8 cellular contexts compared by ENCODE assay signal in the genomic region with DNA sequence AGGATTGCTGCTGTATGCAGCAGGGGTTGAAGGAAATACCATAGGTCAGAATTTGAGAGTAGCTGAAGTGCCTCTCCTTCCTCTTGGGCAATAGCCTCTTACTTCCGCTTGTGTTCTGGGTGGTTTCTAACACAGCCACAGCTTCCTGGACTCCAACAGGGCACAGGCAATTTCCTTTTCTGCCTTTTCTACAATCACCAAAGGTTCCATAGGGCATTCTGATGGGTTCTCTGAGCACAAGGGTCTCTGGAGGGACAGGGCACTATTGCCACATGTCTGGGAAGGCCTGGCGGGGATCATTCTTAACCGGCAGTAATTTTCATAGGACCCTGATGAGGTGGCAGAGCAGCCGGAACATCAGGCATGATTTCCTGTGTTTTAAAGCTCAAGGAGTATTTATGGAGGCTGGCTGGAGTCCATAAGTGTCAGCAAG. TPM values are rescaled to one million over a fixed set of nuclear protein-coding genes. Genes with fewer than 3 reads are reported as not detected.
DNase-seq lines count a peak whose midpoint lies in the region; ATAC-seq and TF ChIP-seq lines count a peak whose summit lies in the region.

No MANE protein-coding gene starts in this region.

- peaks cover 56% of the 10 kb centered on the region for H4K20me1 ChIP-seq in BLaER1

- peak overlapping the region; percentile 79 for H3K4me2 ChIP-seq in BLaER1

- ATAC-seq in GM21515 (IDR thresholded peaks at IDR 0.05; ENCODE audit: unreplicated experiment) = no peak

- H3K27me3 ChIP-seq in BLaER1 = no peaks in the 10 kb centered on the region
- H3K27me3 ChIP-seq in right atrium auricular region = no peaks in the 10 kb centered on the region
- H3K27me3 ChIP-seq in subcutaneous abdominal adipose tissue (ENCODE audit: control insufficient read depth in 5 of 5, insufficient read depth in 4 of 5, low read length in 5 of 5) = no peaks in the 10 kb centered on the region

- CTCF ChIA-PET in activated CD4-positive, alpha-beta memory T cell treated with anti-CD3 and anti-CD28 coated beads, Interleukin-2, amount 10 ng/mL, durations not matched to agents 7 days and 5 days (lab: Charles Lee) = interaction anchor here (1.1 to 2.0 kb wide), 4 partner anchors 10 to 80 kb away, joined by 5 to 19 read pairs (median 11); partner anchors contain the start of gene FBXO6

- H3K4me3 ChIP-seq in BLaER1 = 0 out of 2 replicates have a peak overlapping the region, but pooled peaks have one; percentile 24
- H3K4me3 ChIP-seq in right atrium auricular region = no peak overlapping the region
- peak overlapping the region in 2 of 5 donors; percentile 22 to 44 for H3K4me3 ChIP-seq in subcutaneous abdominal adipose tissue (ENCODE audit: low read depth in 1 of 5, low read length in 5 of 5)

- peaks cover 64% of the 10 kb centered on the region for H3K4me1 ChIP-seq in BLaER1
- peaks cover 0 to 39% of the 10 kb centered on the region in 2 donors for H3K4me1 ChIP-seq in right atrium auricular region
- peaks cover 10 to 44% (median 27%) of the 10 kb centered on the region in 5 donors for H3K4me1 ChIP-seq in subcutaneous abdominal adipose tissue (ENCODE audit: control insufficient read depth in 5 of 5, insufficient read depth in 5 of 5, low read length in 5 of 5)

- H3K27ac Mint-ChIP-seq in activated CD4-positive, alpha-beta memory T cell treated with anti-CD3 and anti-CD28 coated beads, Interleukin-2, amount 10 ng/mL, durations not matched to agents 7 days and 5 days = peak overlapping the region; percentile 88
- H3K27ac Mint-ChIP-seq in HFFc6 = no peak overlapping the region

- no peaks in the 10 kb centered on the region for H3K36me3 Mint-ChIP-seq in activated CD4-positive, alpha-beta memory T cell treated with anti-CD3 and anti-CD28 coated beads, Interleukin-2, amount 10 ng/mL, durations not matched to agents 7 days and 5 days (ENCODE audit: low read depth)
- no peaks in the 10 kb centered on the region for H3K36me3 Mint-ChIP-seq in HFFc6 (ENCODE audit: low read depth)

- peaks cover 50% of the 10 kb centered on the region for H3K4me1 Mint-ChIP-seq in activated CD4-positive, alpha-beta memory T cell treated with anti-CD3 and anti-CD28 coated beads, Interleukin-2, amount 10 ng/mL, durations not matched to agents 7 days and 5 days
- H3K4me1 Mint-ChIP-seq in HFFc6 (ENCODE audit: low read depth) = peaks cover 22% of the 10 kb centered on the region

- H3K4me3 Mint-ChIP-seq in activated CD4-positive, alpha-beta memory T cell treated with anti-CD3 and anti-CD28 coated beads, Interleukin-2, amount 10 ng/mL, durations not matched to agents 7 days and 5 days = peak overlapping the region; percentile 66
- no peak overlapping the region for H3K4me3 Mint-ChIP-seq in HFFc6

- DNase-seq in HT1080 (ENCODE audit: low read depth) (peak; percentile 64), right atrium auricular region (ENCODE audit: low spot score) (no peak), NCI-H1694 (lab: John Stamatoyannopoulos, UW) (no peak), HFFc6 (no peak)
- peak; percentile 71 for DNase-seq in activated CD4-positive, alpha-beta memory T cell treated with anti-CD3 and anti-CD28 coated beads, Interleukin-2, amount 10 ng/mL, durations not matched to agents 7 days and 5 days

- H3K9me3 ChIP-seq in BLaER1 (no peaks in the 10 kb centered on the region), right atrium auricular region (no peaks in the 10 kb centered on the region), subcutaneous abdominal adipose tissue (ENCODE audit: control insufficient read depth in 5 of 5, low read length in 5 of 5) (no peaks in the 10 kb centered on the region)

- peak overlapping the region; percentile 53 for H3K27ac ChIP-seq in BLaER1
- peak overlapping the region; percentile 14 to 54 for H3K27ac ChIP-seq in right atrium auricular region
- H3K27ac ChIP-seq in subcutaneous abdominal adipose tissue (ENCODE audit: low read depth, low read length) = peak overlapping the region; percentile 49

- POLR2A ChIA-PET in activated CD4-positive, alpha-beta memory T cell treated with anti-CD3 and anti-CD28 coated beads, Interleukin-2, amount 10 ng/mL, durations not matched to agents 7 days and 5 days (lab: Charles Lee) = interaction anchor here (0.6 to 2.1 kb wide), 10 partner anchors 10 to 671 kb away, joined by 3 to 17 read pairs (median 7); partner anchors contain the start of genes FBXO6 and SRM

- H3K9ac ChIP-seq in BLaER1 = no peak overlapping the region
- H3K9ac ChIP-seq in subcutaneous abdominal adipose tissue (ENCODE audit: low read length in 5 of 5) = peak overlapping the region in 1 of 5 donors; percentile 14

- H3K27me3 Mint-ChIP-seq in activated CD4-positive, alpha-beta memory T cell treated with anti-CD3 and anti-CD28 coated beads, Interleukin-2, amount 10 ng/mL, durations not matched to agents 7 days and 5 days = no peaks in the 10 kb centered on the region
- H3K27me3 Mint-ChIP-seq in HFFc6 (ENCODE audit: insufficient read depth) = peaks cover 5% of the 10 kb centered on the region

- H3K36me3 ChIP-seq in BLaER1 = peaks cover 20% of the 10 kb centered on the region
- no peaks in the 10 kb centered on the region for H3K36me3 ChIP-seq in right atrium auricular region
- H3K36me3 ChIP-seq in subcutaneous abdominal adipose tissue (ENCODE audit: control insufficient read depth in 5 of 5, insufficient read depth in 5 of 5, low read length in 5 of 5) = no peaks in the 10 kb centered on the region

- H3K9me3 Mint-ChIP-seq in activated CD4-positive, alpha-beta memory T cell treated with anti-CD3 and anti-CD28 coated beads, Interleukin-2, amount 10 ng/mL, durations not matched to agents 7 days and 5 days = no peaks in the 10 kb centered on the region
- no peaks in the 10 kb centered on the region for H3K9me3 Mint-ChIP-seq in HFFc6

- TF ChIP-seq CTCF in right atrium auricular region (IDR thresholded peaks at IDR 0.05) (no peak), HFFc6 (IDR thresholded peaks at IDR 0.05) (no peak)

RNA-seq across cellular contexts. Expression of gene AGTRAP, which starts 5.5 kb away (rescaled TPM):
- 69.3 and 73.9 TPM in 2 replicates for total RNA-seq in HT1080 (2014; rRNA removed; shearing (Covaris generic))
- 54.6 and 65.4 TPM in 2 replicates for polyA plus RNA-seq in HT1080 (2015; cell fraction: cytosol; rRNA removed)
- polyA plus RNA-seq in HT1080 (2015; cell fraction: nucleus; rRNA removed) = 42.0 and 50.7 TPM in 2 replicates
- 10 to 100 TPM; 52.7 to 57.3 TPM for total RNA-seq in activated CD4-positive, alpha-beta memory T cell treated with anti-CD3 and anti-CD28 coated beads, Interleukin-2, amount 10 ng/mL, durations not matched to agents 7 days and 5 days
- total RNA-seq in right atrium auricular region = 10 to 100 TPM; 20.8 to 47.2 TPM
- total RNA-seq in HFFc6 (2021; fragmentation: NEBNext Ultra II Directional; extraction: Animal tissue kit (Norgen Biotek cat#: 25700)) = 10 to 100 TPM; 31.4 to 41.4 (median 33.6) TPM

RNA-seq across cellular contexts. Expression of gene C1orf167, which starts 31.5 kb away (rescaled TPM):
- total RNA-seq in HT1080 (2014; rRNA removed; shearing (Covaris generic)) = not detected in 2 replicates
- 0.02 TPM in 1 of 2 replicates, not detected in the other for polyA plus RNA-seq in HT1080 (2015; cell fraction: cytosol; rRNA removed)
- polyA plus RNA-seq in HT1080 (2015; cell fraction: nucleus; rRNA removed) = 0.14 and 0.53 TPM in 2 replicates
- under 1 TPM in 1 of 2 experiments, not detected in 1; 0.25 TPM for total RNA-seq in activated CD4-positive, alpha-beta memory T cell treated with anti-CD3 and anti-CD28 coated beads, Interleukin-2, amount 10 ng/mL, durations not matched to agents 7 days and 5 days
- 1 to 10 TPM in 1 of 2 donors, under 1 TPM in 1; 0.85 to 1.7 TPM for total RNA-seq in right atrium auricular region
- total RNA-seq in HFFc6 (2021; fragmentation: NEBNext Ultra II Directional; extraction: Animal tissue kit (Norgen Biotek cat#: 25700)) = under 1 TPM in 4 of 6 experiments, not detected in 2; 0.23 to 0.59 (median 0.38) TPM

RNA-seq across cellular contexts. Expression of gene DRAXIN, which starts 38.9 kb away (rescaled TPM):
- total RNA-seq in HT1080 (2014; rRNA removed; shearing (Covaris generic)) = 0.32 and 0.57 TPM in 2 replicates
- 0.02 TPM in 1 of 2 replicates, not detected in the other for polyA plus RNA-seq in HT1080 (2015; cell fraction: cytosol; rRNA removed)
- polyA plus RNA-seq in HT1080 (2015; cell fraction: nucleus; rRNA removed) = 0.05 TPM in 1 of 2 replicates, not detected in the other
- total RNA-seq in activated CD4-positive, alpha-beta memory T cell treated with anti-CD3 and anti-CD28 coated beads, Interleukin-2, amount 10 ng/mL, durations not matched to agents 7 days and 5 days = under 1 TPM; 0.60 TPM
- total RNA-seq in right atrium auricular region = not detected
- not detected for total RNA-seq in HFFc6 (2021; fragmentation: NEBNext Ultra II Directional; extraction: Animal tissue kit (Norgen Biotek cat#: 25700))

RNA-seq across cellular contexts. Expression of gene MAD2L2, which starts 49.5 kb away (rescaled TPM):
- total RNA-seq in HT1080 (2014; rRNA removed; shearing (Covaris generic)) = 70.5 and 72.2 TPM in 2 replicates
- 36.3 and 48.7 TPM in 2 replicates for polyA plus RNA-seq in HT1080 (2015; cell fraction: cytosol; rRNA removed)
- 18.4 and 21.5 TPM in 2 replicates for polyA plus RNA-seq in HT1080 (2015; cell fraction: nucleus; rRNA removed)
- 10 to 100 TPM; 59.2 to 63.1 TPM for total RNA-seq in activated CD4-positive, alpha-beta memory T cell treated with anti-CD3 and anti-CD28 coated beads, Interleukin-2, amount 10 ng/mL, durations not matched to agents 7 days and 5 days
- total RNA-seq in right atrium auricular region = 10 to 100 TPM; 18.7 to 31.1 TPM
- 10 to 100 TPM; 31.7 to 48.8 (median 42.2) TPM for total RNA-seq in HFFc6 (2021; fragmentation: NEBNext Ultra II Directional; extraction: Animal tissue kit (Norgen Biotek cat#: 25700))

Comparison
In these comparisons a context has a peak if more than half of its experiments do, and no peak if none do; other contexts are left out.
1. DNase-seq: peak in HT1080 (single experiment) and activated CD4-positive, alpha-beta memory T cell treated with anti-CD3 and anti-CD28 coated beads, Interleukin-2, amount 10 ng/mL, durations not matched to agents 7 days and 5 days (single experiment); none in right atrium auricular region (single experiment), NCI-H1694 (single experiment) and HFFc6 (single experiment).
2. Peak in every context shown above with its lines, with median percentiles within 50 percentile points of each other: H3K27ac ChIP-seq.